In genomic region chr17:75904749-75905521, GRCh38 we compare ENCODE assay signal across 8 cellular contexts. TPM values are rescaled to one million over a fixed set of nuclear protein-coding genes. Genes with fewer than 3 reads are reported as not detected.
A peak's percentile ranks its signal among the peaks of the same experiment; 100 is the strongest.
DNase-seq lines count a peak whose midpoint lies in the region; ATAC-seq, FAIRE-seq and TF ChIP-seq lines count a peak whose summit lies in the region.

Gene MRPL38 (minus strand): TSS chr17:75904884. CDS start chr17:75904875, 9 bp downstream.

- DNase-seq in DMS 273 (lab: John Stamatoyannopoulos, UW; ENCODE audit: unreplicated experiment) (peak; percentile 98), HuH-7 (ENCODE audit: low spot score) (peak; percentile 98), endothelial cell of umbilical vein (ENCODE audit: low read depth, low spot score) (peak; percentile 96)
- DNase-seq in activated CD8-positive, alpha-beta memory T cell treated with anti-CD3 and anti-CD28 coated beads, Interleukin-2, amount 50 U/mL, for 48 hours = peak; percentile 98
- DNase-seq in stimulated activated CD8-positive, alpha-beta memory T cell treated with anti-CD3 and anti-CD28 coated beads, Interleukin-4, amount 100 ng/mL, for 1 hour (ENCODE audit: low read depth in 2 of 2, low spot score in 1 of 2) = peak; percentile 81

- H3K27me3 ChIP-seq in OCI-LY1 (ENCODE audit: insufficient read depth, low read length) (no peaks in the 10 kb centered on the region), endothelial cell of umbilical vein (ENCODE audit: control insufficient read depth in 2 of 2, insufficient read depth in 2 of 2, low read length in 2 of 2) (no peaks in the 10 kb centered on the region), mononuclear cell (ENCODE audit: insufficient read depth, low read length) (no peaks in the 10 kb centered on the region)

- ATAC-seq in GM21447 (IDR thresholded peaks at IDR 0.05; ENCODE audit: unreplicated experiment) = peak; percentile 90

- H3K9me3 ChIP-seq in OCI-LY1 (ENCODE audit: low read length) (no peaks in the 10 kb centered on the region), endothelial cell of umbilical vein (replicated peaks; ENCODE audit: control insufficient read depth, insufficient read depth, low read length) (no peaks in the 10 kb centered on the region), mononuclear cell (ENCODE audit: low read depth, low read length) (no peaks in the 10 kb centered on the region)

- H3K4me1 ChIP-seq in OCI-LY1 (ENCODE audit: insufficient read depth, low read length, severe bottlenecking) = peaks cover 44% of the 10 kb centered on the region
- peaks cover 14% of the 10 kb centered on the region for H3K4me1 ChIP-seq in endothelial cell of umbilical vein (ENCODE audit: control insufficient read depth, extremely low read depth, insufficient read depth, low read length)
- H3K4me1 ChIP-seq in mononuclear cell (ENCODE audit: insufficient read depth, low read length) = peaks cover 21% of the 10 kb centered on the region

- H2AFZ ChIP-seq in OCI-LY1 (ENCODE audit: low read length) (no peak within 1 kb of the TSS), endothelial cell of umbilical vein (ENCODE audit: low read depth, low read length) (peak within 1 kb of the TSS; percentile 94)

- no peaks in the 10 kb centered on the region for H3K9me1 ChIP-seq in endothelial cell of umbilical vein (replicated peaks; ENCODE audit: control insufficient read depth, extremely low read depth, insufficient read depth, low read length)

- H3K4me2 ChIP-seq in OCI-LY1 (ENCODE audit: low read length) = peak within 1 kb of the TSS; percentile 98
- H3K4me2 ChIP-seq in endothelial cell of umbilical vein (ENCODE audit: insufficient read depth, low read length) = peak within 1 kb of the TSS; percentile 80

- POLR2A ChIA-PET in endothelial cell of umbilical vein (lab: Charles Lee) = interaction anchor here (0.8 to 1.3 kb wide), 3 partner anchors 10 to 125 kb away, joined by 3 to 7 read pairs (median 3); partner anchors contain the start of gene FBF1

- TF ChIP-seq CTCF in OCI-LY1 (IDR thresholded peaks at IDR 0.05; ENCODE audit: low read length) (peak; percentile 92), endothelial cell of umbilical vein (IDR thresholded peaks at IDR 0.05; ENCODE audit: extremely low read depth in 1 of 2, insufficient read depth in 1 of 2, low read depth in 1 of 2, low read length in 2 of 2) (peak; percentile 97 to 99)

- no peaks in the 10 kb centered on the region for H3K9me2 ChIP-seq in OCI-LY1 (ENCODE audit: low read depth, low read length)

- H3K79me2 ChIP-seq in OCI-LY1 (ENCODE audit: insufficient read depth, low read length) (peaks cover 5% of the 10 kb centered on the region; the same call in 1 of the 2 replicates), endothelial cell of umbilical vein (ENCODE audit: control insufficient read depth, insufficient read depth, low read length) (peaks cover 9% of the 10 kb centered on the region)

- no peak for TF ChIP-seq POLR2A in endothelial cell of umbilical vein (IDR thresholded peaks at IDR 0.05; ENCODE audit: low read depth, low read length)

- dilution Hi-C loops in endothelial cell of umbilical vein (cut with MboI; ENCODE audit: extremely low pct_ligation_motif_present, low sequenced_read_pairs) = no loop called here

- H3K4me3 ChIP-seq in OCI-LY1 (ENCODE audit: low read depth, low read length, poor library complexity, severe bottlenecking) = peak within 1 kb of the TSS; percentile 96
- peak within 1 kb of the TSS; percentile 61 to 90 (median 77) for H3K4me3 ChIP-seq in endothelial cell of umbilical vein (replicated peaks in 1 of 3; ENCODE audit: insufficient read depth in 1 of 3, low read depth in 1 of 3, low read length in 3 of 3)
- peak within 1 kb of the TSS; percentile 53 for H3K4me3 ChIP-seq in mononuclear cell (ENCODE audit: low read length)

- intact Hi-C loops in endothelial cell of umbilical vein (cut with micrococcal nuclease) = loop anchor here (1.0 to 2.0 kb wide), 6 partner anchors 28 to 363 kb away; partner anchors contain the start of genes ACOX1, FBF1 and TEN1

- H3K36me3 ChIP-seq in OCI-LY1 (ENCODE audit: insufficient read depth, low read length) = peaks cover 31% of the 10 kb centered on the region
- peaks cover 7 to 17% of the 10 kb centered on the region in 2 experiments for H3K36me3 ChIP-seq in endothelial cell of umbilical vein (ENCODE audit: control insufficient read depth in 2 of 2, extremely low read depth in 1 of 2, insufficient read depth in 2 of 2, low read length in 2 of 2)

- CTCF ChIA-PET in endothelial cell of umbilical vein (lab: Charles Lee) = interaction anchor here (0.8 to 3.6 kb wide), 23 partner anchors 9 to 469 kb away, joined by 3 to 95 read pairs (median 6); partner anchors contain the start of genes CDK3, EXOC7, FBF1 and TRIM65

- BruUV-seq in endothelial cell of umbilical vein (replicated peaks; lab: Mats Ljungman, UMichigan) = TSS peak; percentile 58

- H3K9ac ChIP-seq in OCI-LY1 (ENCODE audit: low read length) = peak within 1 kb of the TSS; percentile 92
- peak within 1 kb of the TSS; percentile 83 for H3K9ac ChIP-seq in endothelial cell of umbilical vein (replicated peaks; ENCODE audit: extremely low read depth, insufficient read depth, low read length)

- H3K27ac ChIP-seq in OCI-LY1 (ENCODE audit: low read depth, low read length, poor library complexity, severe bottlenecking) (peak within 1 kb of the TSS; percentile 79), endothelial cell of umbilical vein (ENCODE audit: insufficient read depth, low read depth, low read length) (peak within 1 kb of the TSS; percentile 74)

- 0 out of 2 replicates have a peak, but pooled peaks cover 7% of the 10 kb centered on the region for H3F3A ChIP-seq in OCI-LY1 (ENCODE audit: insufficient read depth, low read length)

- H4K20me1 ChIP-seq in OCI-LY1 (ENCODE audit: insufficient read depth, low read length) (no peaks in the 10 kb centered on the region), endothelial cell of umbilical vein (replicated peaks; ENCODE audit: control insufficient read depth, extremely low read depth, insufficient read depth, low read length) (no peaks in the 10 kb centered on the region)

- peak; percentile 92 for FAIRE-seq in endothelial cell of umbilical vein (lab: Jason Lieb, UNC)

TF ChIP-seq in endothelial cell of umbilical vein, 7 proteins besides CTCF, POLR2A, EP300 and RAD21:
- peak; percentile 38 for TF ChIP-seq MAX (IDR thresholded peaks at IDR 0.05; ENCODE audit: insufficient read depth, insufficient read length)
- peak; percentile 81 for TF ChIP-seq POLR2AphosphoS5 (IDR thresholded peaks at IDR 0.05; ENCODE audit: insufficient read depth, low read depth, low read length)
- no peak for TF ChIP-seq EZH2 (IDR thresholded peaks at IDR 0.05; ENCODE audit: borderline replicate concordance, low read depth, low read length, severe bottlenecking)

RNA-seq across cellular contexts. Expression of gene MRPL38, which starts in this region (rescaled TPM):
- 93.8 and 94.4 TPM in 2 replicates for total RNA-seq in endothelial cell of umbilical vein
- polyA plus RNA-seq in endothelial cell of umbilical vein = 82.7 and 100 TPM in 2 replicates
- polyA plus RNA-seq in endothelial cell of umbilical vein (2011; cell fraction: cytosol; rRNA removed) = 38.2 and 44.1 TPM in 2 replicates
- polyA plus RNA-seq in endothelial cell of umbilical vein (2011; cell fraction: nucleus; rRNA removed) = 132 and 146 TPM in 2 replicates
- polyA plus RNA-seq in endothelial cell of umbilical vein (2012) = 43.0 and 51.9 TPM in 2 replicates
- 35.1 and 57.6 TPM in 2 replicates for polyA minus RNA-seq in endothelial cell of umbilical vein
- 85.2 TPM for polyA minus RNA-seq in endothelial cell of umbilical vein (2011; cell fraction: cytosol; rRNA and poly(A)+ RNA removed)
- polyA minus RNA-seq in endothelial cell of umbilical vein (2011; cell fraction: nucleus; rRNA and poly(A)+ RNA removed) = 37.6 and 39.5 TPM in 2 replicates
- 45.4 TPM for total RNA-seq in mononuclear cell

Comparison
In these comparisons a context has a peak if more than half of its experiments do, and no peak if none do; other contexts are left out.
1. Peak in every context shown above with its lines: DNase-seq, ATAC-seq, H3K4me3 ChIP-seq and H3K27ac ChIP-seq.